In genomic region chr18:79446931-79447330, GRCh38 we compare ENCODE assay signal across 21 cellular contexts.
"Had no signal": no experiment of that assay in that cellular context is flagged by ENCODE, and none has a peak within 500 bp of the region (broad histone marks: within the 10 kb centered on the region; RNA-seq: fewer than 3 reads in every experiment).

No MANE protein-coding gene starts in this region.

- H3K9me3 ChIP-seq: lower lobe of right lung, neutrophil, ovary, prostate gland had no signal

- H3K4me3 ChIP-seq: hepatocyte, lower lobe of right lung, ovary, prostate gland had no signal

- ATAC-seq: left lobe of liver; lower lobe of right lung; naive thymus-derived CD8-positive, alpha-beta T cell; right cardiac atrium had no signal

- H3K4me1 ChIP-seq: lower lobe of right lung, prostate gland had no signal

- H3K27ac ChIP-seq: hepatocyte, lower lobe of right lung, neutrophil, ovary, prostate gland had no signal

- H3K9me3 Mint-ChIP-seq: activated naive CD4-positive, alpha-beta T cell treated with anti-CD3 and anti-CD28 coated beads, Interleukin-2, amount 50 U/mL, for 24 hours; brain; dendritic cell treated with granulocyte-macrophage colony-stimulating factor and Interleukin-4, amounts not matched to agents 40 ng/mL and 50 ng/mL, for 4 days; immature natural killer cell; mesothelial cell of epicardium; naive thymus-derived CD8-positive, alpha-beta T cell; T-helper 1 cell treated with Interleukin-12 subunit alpha and Interleukin-12 subunit beta and Interleukin-4 antibody, amounts not matched to agents 30 μg/mL and 1 μg/mL, for 36 hours had no signal

- H3K27me3 Mint-ChIP-seq: activated naive CD4-positive, alpha-beta T cell treated with anti-CD3 and anti-CD28 coated beads, Interleukin-2, amount 50 U/mL, for 24 hours; dendritic cell treated with granulocyte-macrophage colony-stimulating factor and Interleukin-4, amounts not matched to agents 40 ng/mL and 50 ng/mL, for 4 days; naive thymus-derived CD8-positive, alpha-beta T cell had no signal

- H3K4me3 Mint-ChIP-seq: activated naive CD4-positive, alpha-beta T cell treated with anti-CD3 and anti-CD28 coated beads, Interleukin-2, amount 50 U/mL, for 24 hours; brain; dendritic cell treated with granulocyte-macrophage colony-stimulating factor and Interleukin-4, amounts not matched to agents 40 ng/mL and 50 ng/mL, for 4 days; immature natural killer cell; mesothelial cell of epicardium; naive thymus-derived CD8-positive, alpha-beta T cell; T-helper 1 cell treated with Interleukin-12 subunit alpha and Interleukin-12 subunit beta and Interleukin-4 antibody, amounts not matched to agents 30 μg/mL and 1 μg/mL, for 36 hours had no signal

- DNase-seq: activated effector memory CD4-positive, alpha-beta T cell treated with Interleukin-2 at 50 U/mL for 16 hours; activated T-cell treated with anti-CD3 and anti-CD28 coated beads, Interleukin-2, amount 50 U/mL, for 48 hours; aorta; effector CD4-positive, alpha-beta T cell; erythroblast; foreskin melanocyte; immature natural killer cell; lower lobe of right lung; naive thymus-derived CD8-positive, alpha-beta T cell; ovary; right cardiac atrium; stimulated activated naive CD8-positive, alpha-beta T cell treated with anti-CD3 and anti-CD28 coated beads, Interleukin-15, Interleukin-2, amounts not matched to agents 100 U/mL and 50 U/mL, for 24 hours had no signal

- H3K36me3 ChIP-seq: ovary, prostate gland had no signal

- H3K36me3 Mint-ChIP-seq: brain, mesothelial cell of epicardium had no signal

- H3K27ac Mint-ChIP-seq: dendritic cell treated with granulocyte-macrophage colony-stimulating factor and Interleukin-4, amounts not matched to agents 40 ng/mL and 50 ng/mL, for 4 days; T-helper 1 cell treated with Interleukin-12 subunit alpha and Interleukin-12 subunit beta and Interleukin-4 antibody, amounts not matched to agents 30 μg/mL and 1 μg/mL, for 36 hours had no signal
